ENCODE assay signal across 20 cellular contexts in genomic region chr2:165901996-165902395, GRCh38.
"Had no signal": no experiment of that assay in that cellular context is flagged by ENCODE, and none has a peak within 500 bp of the region (broad histone marks: within the 10 kb centered on the region; RNA-seq: fewer than 3 reads in every experiment).

No MANE protein-coding gene starts in this region.

- H3K27ac ChIP-seq: foreskin keratinocyte, hepatocyte, ovary, right atrium auricular region, stomach, thoracic aorta, transverse colon had no signal

- H3K79me2 ChIP-seq: hepatocyte had no signal

- ATAC-seq: foreskin keratinocyte; left cardiac atrium; left ventricle myocardium superior; naive thymus-derived CD4-positive, alpha-beta T cell had no signal

- H3K27me3 ChIP-seq: foreskin keratinocyte, hepatocyte, ovary, right atrium auricular region, sigmoid colon, stomach, transverse colon had no signal

- H3K36me3 ChIP-seq: ovary had no signal

- H3K9me3 Mint-ChIP-seq: dendritic cell treated with granulocyte-macrophage colony-stimulating factor and Interleukin-4, amounts not matched to agents 40 ng/mL and 50 ng/mL, for 4 days; neural crest cell had no signal

- H2AFZ ChIP-seq: hepatocyte had no signal

- H3K27ac Mint-ChIP-seq: dendritic cell treated with granulocyte-macrophage colony-stimulating factor and Interleukin-4, amounts not matched to agents 40 ng/mL and 50 ng/mL, for 4 days had no signal

- H3K27me3 Mint-ChIP-seq: dendritic cell treated with granulocyte-macrophage colony-stimulating factor and Interleukin-4, amounts not matched to agents 40 ng/mL and 50 ng/mL, for 4 days; naive thymus-derived CD4-positive, alpha-beta T cell had no signal

- DNase-seq: erythroblast; foreskin keratinocyte; head of caudate nucleus; kidney; left cardiac atrium; left ventricle myocardium superior; mesendoderm; naive thymus-derived CD4-positive, alpha-beta T cell; nucleus accumbens; ovary; sigmoid colon; stomach; substantia nigra; transverse colon had no signal

- H3K4me3 ChIP-seq: hepatocyte, ovary, right atrium auricular region, sigmoid colon, skin epidermis, stomach, transverse colon had no signal

- H3K4me3 Mint-ChIP-seq: dendritic cell treated with granulocyte-macrophage colony-stimulating factor and Interleukin-4, amounts not matched to agents 40 ng/mL and 50 ng/mL, for 4 days; neural crest cell had no signal

- H3K9me3 ChIP-seq: ovary, right atrium auricular region, sigmoid colon, stomach, thoracic aorta, transverse colon had no signal

- H3K4me2 ChIP-seq: hepatocyte had no signal
